ENCODE assay signal across 8 cellular contexts in genomic region chr3:179651687-179652466, GRCh38. TPM values are rescaled to one million over a fixed set of nuclear protein-coding genes. Genes with fewer than 3 reads are reported as not detected.
A peak's percentile ranks its signal among the peaks of the same experiment; 100 is the strongest.
DNase-seq lines count a peak whose midpoint lies in the region; FAIRE-seq and TF ChIP-seq lines count a peak whose summit lies in the region.

No MANE protein-coding gene starts in this region.

- no peak overlapping the region for H2BK120ac ChIP-seq in trophoblast cell (ENCODE audit: insufficient read depth, low read length, poor library complexity)

- no peak overlapping the region for H4K8ac ChIP-seq in trophoblast cell (ENCODE audit: low read depth, low read length)

- peaks cover 16% of the 10 kb centered on the region for H4K20me1 ChIP-seq in OCI-LY3 (ENCODE audit: insufficient read depth, low read length)

- in situ Hi-C loops in ACHN (cut with HindIII; ENCODE audit: low pct_ligation_motif_present, low pct_unique_long_range_greater_than_20kb, low sequenced_read_pairs) = no loop called here

- H3K18ac ChIP-seq in trophoblast cell (ENCODE audit: low read length) = no peak overlapping the region

- peaks cover 38% of the 10 kb centered on the region for H3K79me2 ChIP-seq in OCI-LY3 (ENCODE audit: low read length)
- H3K79me2 ChIP-seq in trophoblast cell (ENCODE audit: control insufficient read depth, insufficient read depth, low read length, poor library complexity) = no peaks in the 10 kb centered on the region

- H3K27ac ChIP-seq in OCI-LY3 (ENCODE audit: low read length) (peak overlapping the region; percentile 87), trophoblast cell (ENCODE audit: low read depth, low read length) (no peak overlapping the region)

- H4K91ac ChIP-seq in trophoblast cell (ENCODE audit: low read depth, low read length) = no peak overlapping the region

- no peak for FAIRE-seq in RCC 7860 (lab: Jason Lieb, UNC)

- no peak overlapping the region for H2BK12ac ChIP-seq in trophoblast cell (ENCODE audit: low read length)

- H3K4me2 ChIP-seq in OCI-LY3 (ENCODE audit: low read length) (peak overlapping the region; percentile 77), trophoblast cell (ENCODE audit: low read length) (peak overlapping the region; percentile 58)

- peak overlapping the region; percentile 82 for H2AFZ ChIP-seq in OCI-LY3 (ENCODE audit: low read depth, low read length)
- no peak overlapping the region for H2AFZ ChIP-seq in trophoblast cell (ENCODE audit: insufficient read depth, low read length, poor library complexity)

- H3K4me3 Mint-ChIP-seq in endothelial cell (ENCODE audit: unreplicated experiment) = peak overlapping the region; percentile 95

- no peak overlapping the region for H3K4ac ChIP-seq in trophoblast cell (ENCODE audit: low read depth, low read length)

- WGBS in trophoblast cell (ENCODE audit: extremely low coverage, insufficient coverage, insufficient read length) = no CpG with 5 or more reads among the region's 11 CpGs

- H3K36me3 ChIP-seq in OCI-LY3 (replicated peaks; ENCODE audit: low read depth, low read length) (peaks cover 7% of the 10 kb centered on the region), trophoblast cell (ENCODE audit: control insufficient read depth in 1 of 2, insufficient read depth in 2 of 2, low read length in 2 of 2) (no peaks in the 10 kb centered on the region)

- peaks cover 24% of the 10 kb centered on the region for H3K4me1 ChIP-seq in OCI-LY3 (ENCODE audit: low read length)
- H3K4me1 ChIP-seq in trophoblast cell (ENCODE audit: control insufficient read depth in 1 of 2, insufficient read depth in 2 of 2, low read length in 2 of 2) = peaks cover 3 to 6% of the 10 kb centered on the region in 2 experiments

- no peak overlapping the region for H4K12ac ChIP-seq in trophoblast cell (ENCODE audit: low read depth, low read length)

- H3K4me1 Mint-ChIP-seq in endothelial cell (ENCODE audit: unreplicated experiment) = peaks cover 23% of the 10 kb centered on the region

- H3K14ac ChIP-seq in trophoblast cell (ENCODE audit: low read length) = no peak overlapping the region

- peak overlapping the region; percentile 88 for H3K4me3 ChIP-seq in OCI-LY3 (ENCODE audit: low read length)
- H3K4me3 ChIP-seq in trophoblast cell (ENCODE audit: low read depth, low read length) = peak overlapping the region; percentile 83

- no peak for TF ChIP-seq CTCF in OCI-LY3 (IDR thresholded peaks at IDR 0.05; ENCODE audit: low read depth, low read length)
- TF ChIP-seq CTCF in endothelial cell (IDR thresholded peaks at IDR 0.05; ENCODE audit: unreplicated experiment) = no peak

- H3K9ac ChIP-seq in OCI-LY3 (ENCODE audit: low read length) = peak overlapping the region; percentile 76
- H3K9ac ChIP-seq in trophoblast cell (ENCODE audit: low read length) = no peak overlapping the region

- peaks cover 14% of the 10 kb centered on the region for H3K36me3 Mint-ChIP-seq in endothelial cell (ENCODE audit: low read depth, unreplicated experiment)

- H2AK5ac ChIP-seq in trophoblast cell (ENCODE audit: low read length) = no peak overlapping the region

- peaks cover 19% of the 10 kb centered on the region for H3K27me3 Mint-ChIP-seq in endothelial cell (ENCODE audit: unreplicated experiment)

- peak overlapping the region; percentile 91 for H3K27ac Mint-ChIP-seq in endothelial cell (ENCODE audit: unreplicated experiment)

- no peaks in the 10 kb centered on the region for H3K9me3 ChIP-seq in OCI-LY3 (ENCODE audit: insufficient read depth, low read length)
- H3K9me3 ChIP-seq in trophoblast cell (ENCODE audit: insufficient read depth, low read depth, low read length) = no peaks in the 10 kb centered on the region

- peaks cover 2% of the 10 kb centered on the region for H3K79me1 ChIP-seq in trophoblast cell (ENCODE audit: low read length)

- DNase-seq in ELF-1 (ENCODE audit: low read depth, low spot score) (peak; percentile 20), endothelial cell (ENCODE audit: low spot score) (no peak), trophoblast cell (no peak), RCC 7860 (ENCODE audit: low spot score) (no peak), ACHN (no peak), GM19238 (ENCODE audit: insufficient read length, low spot score) (no peak), GM19240 (ENCODE audit: insufficient read length, low spot score) (no peak)

- H3K27me3 ChIP-seq in OCI-LY3 (ENCODE audit: low read depth, low read length) (no peaks in the 10 kb centered on the region), trophoblast cell (ENCODE audit: insufficient read depth, low read length) (no peaks in the 10 kb centered on the region)

- no peak overlapping the region for H3K23ac ChIP-seq in trophoblast cell (ENCODE audit: low read length)

- no peak overlapping the region for H2BK5ac ChIP-seq in trophoblast cell (ENCODE audit: low read depth, low read length, poor library complexity)

- no peaks in the 10 kb centered on the region for H3K9me3 Mint-ChIP-seq in endothelial cell (ENCODE audit: unreplicated experiment)

RNA-seq across cellular contexts. Expression of gene USP13, which starts 1.0 kb away (rescaled TPM):
- total RNA-seq in endothelial cell (ENCODE audit: unreplicated experiment) = 18.9 TPM
- 2.6 and 2.7 TPM in 2 replicates for polyA plus RNA-seq in trophoblast cell (2013)

RNA-seq across cellular contexts. Expression of gene NDUFB5, which starts 47.3 kb away (rescaled TPM):
- total RNA-seq in endothelial cell (ENCODE audit: unreplicated experiment) = 83.9 TPM
- polyA plus RNA-seq in trophoblast cell (2013) = 78.3 and 80.5 TPM in 2 replicates

RNA-seq across cellular contexts. Expression of gene MRPL47, which starts 47.4 kb away (rescaled TPM):
- 39.0 TPM for total RNA-seq in endothelial cell (ENCODE audit: unreplicated experiment)
- 66.3 and 70.0 TPM in 2 replicates for polyA plus RNA-seq in trophoblast cell (2013)
